ENCODE assay signal across 1 cellular context in the genomic region with DNA sequence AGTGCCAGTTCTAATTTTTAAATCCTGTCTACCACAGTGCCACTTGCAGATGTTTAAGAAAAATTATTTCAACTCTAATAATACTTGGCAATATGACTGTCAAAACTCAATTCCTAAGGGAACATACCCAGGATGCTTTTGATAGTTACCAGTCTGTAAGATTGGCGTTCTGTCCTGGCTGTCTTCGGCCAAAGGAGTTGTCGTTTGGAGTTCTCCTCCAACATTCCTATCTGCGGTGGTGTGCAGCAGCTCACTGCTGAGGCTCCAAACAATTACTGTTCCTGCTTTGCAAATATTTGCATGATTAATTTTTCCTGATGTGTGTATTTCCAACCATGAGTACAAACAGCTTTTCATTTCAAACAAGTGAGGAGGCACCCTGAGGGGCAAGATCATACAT.
TF ChIP-seq lines count a peak whose summit lies in the region.

No MANE protein-coding gene starts in this region.

TF ChIP-seq in SK-N-SH treated with all-trans-retinoic acid at 6 μM for 48 hours, 23 proteins besides CTCF, POLR2A, EP300 and RAD21 (continued from another document):
- TF ChIP-seq TOX (CRISPR knock-in tag; IDR thresholded peaks at IDR 0.05; ENCODE audit: borderline replicate concordance) = no peak
- no peak for TF ChIP-seq ESRRG (CRISPR knock-in tag; IDR thresholded peaks at IDR 0.05)
